Comparison of ENCODE assay signal across 15 cellular contexts in genomic region chr7:44386139-44386913, GRCh38.
A peak's percentile ranks its signal among the peaks of the same experiment; 100 is the strongest.
DNase-seq lines count a peak whose midpoint lies in the region; ATAC-seq and TF ChIP-seq lines count a peak whose summit lies in the region.
"Had no signal": no experiment of that assay in that cellular context is flagged by ENCODE, and none has a peak within 500 bp of the region (broad histone marks: within the 10 kb centered on the region; RNA-seq: fewer than 3 reads in every experiment).

No MANE protein-coding gene starts in this region.

- TF ChIP-seq CTCF in testis (IDR thresholded peaks at IDR 0.05): no peak

- no peaks in the 10 kb centered on the region for H3K27me3 Mint-ChIP-seq in activated CD8-positive, alpha-beta memory T cell treated with anti-CD3 and anti-CD28 coated beads, Interleukin-2, amount 10 ng/mL, durations not matched to agents 7 days and 5 days

- WGBS in testis, 2 donors: 71 to 81% methylated on average over 8 of the region's 8 CpGs

- H3K27ac ChIP-seq in testis: no peak overlapping the region
- H3K27ac ChIP-seq: A549 had no signal

- TF ChIP-seq POLR2A in testis (IDR thresholded peaks at IDR 0.05): no peak

- no peaks in the 10 kb centered on the region for H3K4me1 Mint-ChIP-seq in activated CD8-positive, alpha-beta memory T cell treated with anti-CD3 and anti-CD28 coated beads, Interleukin-2, amount 10 ng/mL, durations not matched to agents 7 days and 5 days
- H3K4me1 Mint-ChIP-seq: nephron had no signal

- H3K27me3 ChIP-seq in testis: no peaks in the 10 kb centered on the region

- H3K36me3 Mint-ChIP-seq in activated CD8-positive, alpha-beta memory T cell treated with anti-CD3 and anti-CD28 coated beads, Interleukin-2, amount 10 ng/mL, durations not matched to agents 7 days and 5 days: no peaks in the 10 kb centered on the region

- H3K4me3 ChIP-seq in testis: no peak overlapping the region
- H3K4me3 ChIP-seq: A549 had no signal

- intact Hi-C loops in testis (cut with DNase I; ENCODE audit: low total_unique reads): no loop called here

- no peak overlapping the region for H3K27ac Mint-ChIP-seq in activated CD8-positive, alpha-beta memory T cell treated with anti-CD3 and anti-CD28 coated beads, Interleukin-2, amount 10 ng/mL, durations not matched to agents 7 days and 5 days
- H3K27ac Mint-ChIP-seq: T-helper 1 cell treated with Interleukin-12 subunit alpha and Interleukin-12 subunit beta and Interleukin-4 antibody, amounts not matched to agents 30 μg/mL and 1 μg/mL, for 36 hours had no signal

- CTCF ChIA-PET in activated CD8-positive, alpha-beta memory T cell treated with anti-CD3 and anti-CD28 coated beads, Interleukin-2, amount 10 ng/mL, durations not matched to agents 7 days and 5 days (lab: Charles Lee): no interaction called here

- H3K4me1 ChIP-seq in testis: peaks cover 12% of the 10 kb centered on the region
- H3K4me1 ChIP-seq: A549 had no signal

- DNase-seq in activated CD8-positive, alpha-beta memory T cell treated with anti-CD3 and anti-CD28 coated beads, Interleukin-2, amount 10 ng/mL, durations not matched to agents 7 days and 5 days: peak; percentile 31
- no peak for DNase-seq in activated CD8-positive, alpha-beta memory T cell treated with anti-CD3 and anti-CD28 coated beads, Interleukin-2, amount 50 U/mL, for 48 hours
- peak; percentile 55 for DNase-seq in astrocyte of the hippocampus (ENCODE audit: low read depth, low spot score)
- DNase-seq in kidney tubule cell (ENCODE audit: low spot score): peak; percentile 77
- peak; percentile 29 for DNase-seq in testis
- no peak for DNase-seq in SIG-M5 treated with dmso at 0.1 percent for 504 hours (lab: John Stamatoyannopoulos, UW; ENCODE audit: unreplicated experiment)
- no peak for DNase-seq in RPMI8226
- no peak for DNase-seq in NCI-H345 (lab: John Stamatoyannopoulos, UW)
- DNase-seq: activated CD4-positive, alpha-beta T cell treated with anti-CD3 and anti-CD28 coated beads for 4 hours; NCI-H1417 treated with DMSO at 0.1 percent for 48 hours; stimulated activated naive CD4-positive, alpha-beta T cell had no signal

- no peaks in the 10 kb centered on the region for H3K9me3 ChIP-seq in testis
- H3K9me3 ChIP-seq: A549 had no signal

- H3K4me3 Mint-ChIP-seq in activated CD8-positive, alpha-beta memory T cell treated with anti-CD3 and anti-CD28 coated beads, Interleukin-2, amount 10 ng/mL, durations not matched to agents 7 days and 5 days: no peak overlapping the region
- H3K4me3 Mint-ChIP-seq: nephron; T-helper 1 cell treated with Interleukin-12 subunit alpha and Interleukin-12 subunit beta and Interleukin-4 antibody, amounts not matched to agents 30 μg/mL and 1 μg/mL, for 36 hours had no signal

- no peaks in the 10 kb centered on the region for H3K9me3 Mint-ChIP-seq in activated CD8-positive, alpha-beta memory T cell treated with anti-CD3 and anti-CD28 coated beads, Interleukin-2, amount 10 ng/mL, durations not matched to agents 7 days and 5 days (ENCODE audit: low read depth)
- H3K9me3 Mint-ChIP-seq: nephron; T-helper 1 cell treated with Interleukin-12 subunit alpha and Interleukin-12 subunit beta and Interleukin-4 antibody, amounts not matched to agents 30 μg/mL and 1 μg/mL, for 36 hours had no signal

- no peaks in the 10 kb centered on the region for H3K36me3 ChIP-seq in testis (ENCODE audit: low read depth, missing control alignments)

- ATAC-seq in activated CD8-positive, alpha-beta memory T cell treated with anti-CD3 and anti-CD28 coated beads, Interleukin-2, amount 10 ng/mL, durations not matched to agents 7 days and 5 days: no peak
- ATAC-seq: A549, Panc1 had no signal

Comparison
In these comparisons a context has a peak if more than half of its experiments do, and no peak if none do; other contexts are left out.
1. DNase-seq: peak in activated CD8-positive, alpha-beta memory T cell treated with anti-CD3 and anti-CD28 coated beads, Interleukin-2, amount 10 ng/mL, durations not matched to agents 7 days and 5 days (single experiment), astrocyte of the hippocampus (single experiment), kidney tubule cell (single experiment) and testis (single experiment); none in activated CD8-positive, alpha-beta memory T cell treated with anti-CD3 and anti-CD28 coated beads, Interleukin-2, amount 50 U/mL, for 48 hours (single experiment), SIG-M5 treated with dmso at 0.1 percent for 504 hours (single experiment), RPMI8226 (single experiment) and NCI-H345 (single experiment).